Comparison of ENCODE assay signal across 17 cellular contexts in genomic region chr15:98900382-98900781, GRCh38.
A peak's percentile ranks its signal among the peaks of the same experiment; 100 is the strongest.
DNase-seq lines count a peak whose midpoint lies in the region; ATAC-seq and TF ChIP-seq lines count a peak whose summit lies in the region.
"Had no signal": no experiment of that assay in that cellular context is flagged by ENCODE, and none has a peak within 500 bp of the region (broad histone marks: within the 10 kb centered on the region; RNA-seq: fewer than 3 reads in every experiment).

No MANE protein-coding gene starts in this region.

- H3K27ac ChIP-seq in epithelial cell of prostate (peak overlapping the region; percentile 96), upper lobe of right lung (no peak overlapping the region)

- peaks cover 48% of the 10 kb centered on the region for H3K36me3 Mint-ChIP-seq in nephron progenitor cell (ENCODE audit: low read depth)
- peaks cover 15% of the 10 kb centered on the region for H3K36me3 Mint-ChIP-seq in endothelial cell (ENCODE audit: low read depth, unreplicated experiment)

- no peak for ATAC-seq in upper lobe of right lung

- H3K27me3 Mint-ChIP-seq in nephron progenitor cell (ENCODE audit: low read depth, poor library complexity) (peaks cover 3% of the 10 kb centered on the region), endothelial cell (ENCODE audit: unreplicated experiment) (peaks cover 3% of the 10 kb centered on the region)

- TF ChIP-seq CTCF in AG04449 (IDR thresholded peaks at IDR 0.05; ENCODE audit: insufficient read depth, low read length, missing control alignments) (no peak), nephron progenitor cell (IDR thresholded peaks at IDR 0.05) (no peak), upper lobe of right lung (IDR thresholded peaks at IDR 0.05) (no peak), endothelial cell (IDR thresholded peaks at IDR 0.05; ENCODE audit: unreplicated experiment) (no peak)

- intact Hi-C loops in upper lobe of right lung (cut with DNase I) = no loop called here

- H3K4me3 ChIP-seq in AG04449 (ENCODE audit: low read depth, low read length) (peak overlapping the region; percentile 20), upper lobe of right lung (no peak overlapping the region)

- H3K4me3 Mint-ChIP-seq in nephron progenitor cell (peak overlapping the region; percentile 1), endothelial cell (ENCODE audit: unreplicated experiment) (no peak overlapping the region)
- H3K4me3 Mint-ChIP-seq: neural crest cell; T-helper 2 cell treated with Interferon-gamma antibody and Interleukin-4, amounts not matched to agents 5 μg/mL and 100 μg/mL, for 36 hours had no signal

- DNase-seq in AG04449 (ENCODE audit: low read depth, low spot score) (no peak), LHCN-M2 (ENCODE audit: low read depth) (peak; percentile 24), epithelial cell of prostate (ENCODE audit: low read depth, low spot score) (no peak), nephron progenitor cell (no peak), upper lobe of right lung (no peak), CD1c-positive myeloid dendritic cell (ENCODE audit: extremely low spot score) (no peak), endothelial cell (ENCODE audit: low spot score) (no peak)
- no peak for DNase-seq in activated CD8-positive, alpha-beta memory T cell treated with anti-CD3 and anti-CD28 coated beads, Interleukin-2, amount 50 U/mL, for 48 hours
- DNase-seq: activated CD4-positive, alpha-beta T cell treated with anti-CD3 and anti-CD28 coated beads, Interleukin-2, amount 50 U/mL, for 48 hours; activated effector memory CD4-positive, alpha-beta T cell treated with Interleukin-2 at 50 U/mL for 16 hours; AML-193; DND-41; kidney; NCI-H446; stimulated activated CD8-positive, alpha-beta memory T cell treated with anti-CD3 and anti-CD28 coated beads, Interleukin-4, amount 100 ng/mL, for 48 hours had no signal

- peak overlapping the region; percentile 99 for H3K27ac Mint-ChIP-seq in nephron progenitor cell
- H3K27ac Mint-ChIP-seq in endothelial cell (ENCODE audit: unreplicated experiment) = no peak overlapping the region
- H3K27ac Mint-ChIP-seq: T-helper 2 cell treated with Interferon-gamma antibody and Interleukin-4, amounts not matched to agents 5 μg/mL and 100 μg/mL, for 36 hours had no signal

- CTCF ChIA-PET in AG04449 (lab: Yijun Ruan, JAX) = interaction anchor here (1.4 to 3.0 kb wide), 4 partner anchors 20 to 177 kb away, joined by 4 to 12 read pairs (median 6); no protein-coding TSS in a partner anchor

- no peaks in the 10 kb centered on the region for H3K27me3 ChIP-seq in upper lobe of right lung

- H3K9me3 Mint-ChIP-seq in nephron progenitor cell = peaks cover 9% of the 10 kb centered on the region
- H3K9me3 Mint-ChIP-seq in endothelial cell (ENCODE audit: unreplicated experiment) = no peaks in the 10 kb centered on the region
- H3K9me3 Mint-ChIP-seq: neural crest cell; T-helper 2 cell treated with Interferon-gamma antibody and Interleukin-4, amounts not matched to agents 5 μg/mL and 100 μg/mL, for 36 hours had no signal

- H3K36me3 ChIP-seq in upper lobe of right lung = no peaks in the 10 kb centered on the region

- POLR2A ChIA-PET in AG04449 (lab: Yijun Ruan, JAX) = interaction anchor here (0.8 to 1.0 kb wide), 2 partner anchors 11 to 209 kb away, joined by 3 read pairs; no protein-coding TSS in a partner anchor

- peaks cover 72% of the 10 kb centered on the region for H3K4me1 Mint-ChIP-seq in nephron progenitor cell
- H3K4me1 Mint-ChIP-seq in endothelial cell (ENCODE audit: unreplicated experiment) = peaks cover 9% of the 10 kb centered on the region

- H3K9me3 ChIP-seq in upper lobe of right lung = no peaks in the 10 kb centered on the region

- peaks cover 20% of the 10 kb centered on the region for H3K4me1 ChIP-seq in upper lobe of right lung
